Comparison of ENCODE assay signal across 33 cellular contexts in the genomic region with DNA sequence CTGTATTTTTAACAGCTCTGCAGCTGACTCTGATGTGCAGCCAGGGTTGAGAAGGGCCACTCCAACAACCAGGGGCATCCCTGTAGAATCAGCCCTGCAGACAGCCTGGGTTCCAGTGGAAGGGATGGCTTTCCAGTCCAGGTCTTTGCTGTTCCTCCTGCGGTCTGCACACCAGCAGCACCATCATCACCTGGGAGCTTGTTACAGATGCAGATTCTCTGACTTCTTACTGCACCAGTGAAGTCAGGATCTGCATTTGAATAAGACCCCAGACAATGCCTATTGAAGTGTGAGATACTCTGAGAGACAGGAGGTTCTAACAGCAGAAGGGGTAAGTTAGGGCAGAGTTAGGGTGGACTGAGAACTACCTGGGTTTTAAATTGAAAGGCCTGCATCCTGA.
"Had no signal": no experiment of that assay in that cellular context is flagged by ENCODE, and none has a peak within 500 bp of the region (broad histone marks: within the 10 kb centered on the region; RNA-seq: fewer than 3 reads in every experiment).

No MANE protein-coding gene starts in this region.

- H3K36me3 ChIP-seq: brain microvascular endothelial cell, WERI-Rb-1 had no signal

- H2AFZ ChIP-seq: PC-9 had no signal

- H3K27ac Mint-ChIP-seq: activated CD4-positive, alpha-beta T cell treated with anti-CD3 and anti-CD28 coated beads, Interleukin-2, amount 10 ng/mL, durations not matched to agents 24 days and 14 days; activated CD8-positive, alpha-beta T cell treated with anti-CD3 and anti-CD28 coated beads for 36 hours; activated naive CD8-positive, alpha-beta T cell treated with anti-CD3 and anti-CD28 coated beads for 36 hours; activated T-cell treated with anti-CD3 and anti-CD28 coated beads, Interleukin-2, amount 50 U/mL, for 72 hours; activated T-helper 17 cell treated with anti-CD3 and anti-CD28 coated beads, Interleukin-2, amount 50 U/mL, for 72 hours had no signal

- DNase-seq: activated CD4-positive, alpha-beta T cell treated with anti-CD3 and anti-CD28 coated beads, Interleukin-2, amount 10 ng/mL, durations not matched to agents 24 days and 14 days; activated CD4-positive, alpha-beta T cell treated with anti-CD3 and anti-CD28 coated beads, Interleukin-2, amount 50 U/mL, for 4 hours; activated CD8-positive, alpha-beta T cell treated with anti-CD3 and anti-CD28 coated beads for 36 hours; activated effector memory CD4-positive, alpha-beta T cell treated with anti-CD3 and anti-CD28 coated beads, Interleukin-2, amount 50 U/mL, for 16 hours; activated naive CD4-positive, alpha-beta T cell; activated naive CD4-positive, alpha-beta T cell treated with anti-CD3 and anti-CD28 coated beads, Interleukin-2, amount 50 U/mL, for 16 hours; activated naive CD8-positive, alpha-beta T cell treated with anti-CD3 and anti-CD28 coated beads for 36 hours; activated T-cell treated with anti-CD3 and anti-CD28 coated beads, Interleukin-2, amount 50 U/mL, for 1 hour; activated T-cell treated with anti-CD3 and anti-CD28 coated beads, Interleukin-2, amount 50 U/mL, for 72 hours; amniotic stem cell; aorta; brain microvascular endothelial cell; central memory CD4-positive, alpha-beta T cell; NCI-H1092 treated with DMSO at 0.1 percent for 48 hours; NCI-H1417; NCI-H146; NCI-H187; NCI-H2029 treated with DMSO at 0.1 percent for 48 hours; NCI-H226; NCI-H510A; NCI-H526; NCI-H748 treated with DMSO at 0.1 percent for 48 hours; NK-92 treated with Interleukin-12 subunit alpha and Interleukin-12 subunit beta, amount 100 ng/mL, for 24 hours; PC-9; Right ventricle myocardium superior; SW 1271; T-helper 1 cell; T-helper 2 cell; T1000; WERI-Rb-1 had no signal

- H3K36me3 Mint-ChIP-seq: activated naive CD8-positive, alpha-beta T cell treated with anti-CD3 and anti-CD28 coated beads for 36 hours had no signal

- H3K27ac ChIP-seq: brain microvascular endothelial cell, PC-9, WERI-Rb-1 had no signal

- H3K27me3 ChIP-seq: brain microvascular endothelial cell had no signal

- H3K4me1 Mint-ChIP-seq: activated CD4-positive, alpha-beta T cell treated with anti-CD3 and anti-CD28 coated beads, Interleukin-2, amount 10 ng/mL, durations not matched to agents 24 days and 14 days; activated naive CD8-positive, alpha-beta T cell treated with anti-CD3 and anti-CD28 coated beads for 36 hours; activated T-helper 17 cell treated with anti-CD3 and anti-CD28 coated beads, Interleukin-2, amount 50 U/mL, for 72 hours had no signal

- H3K9me3 Mint-ChIP-seq: activated CD4-positive, alpha-beta T cell treated with anti-CD3 and anti-CD28 coated beads, Interleukin-2, amount 10 ng/mL, durations not matched to agents 24 days and 14 days; activated CD8-positive, alpha-beta T cell treated with anti-CD3 and anti-CD28 coated beads for 36 hours; activated naive CD8-positive, alpha-beta T cell treated with anti-CD3 and anti-CD28 coated beads for 36 hours; activated T-cell treated with anti-CD3 and anti-CD28 coated beads, Interleukin-2, amount 50 U/mL, for 72 hours; activated T-helper 17 cell treated with anti-CD3 and anti-CD28 coated beads, Interleukin-2, amount 50 U/mL, for 72 hours had no signal

- H3K4me3 ChIP-seq: K562, PC-9 had no signal

- H3K4me3 Mint-ChIP-seq: activated CD4-positive, alpha-beta T cell treated with anti-CD3 and anti-CD28 coated beads, Interleukin-2, amount 10 ng/mL, durations not matched to agents 24 days and 14 days; activated CD8-positive, alpha-beta T cell treated with anti-CD3 and anti-CD28 coated beads for 36 hours; activated naive CD8-positive, alpha-beta T cell treated with anti-CD3 and anti-CD28 coated beads for 36 hours; activated T-cell treated with anti-CD3 and anti-CD28 coated beads, Interleukin-2, amount 50 U/mL, for 72 hours; activated T-helper 17 cell treated with anti-CD3 and anti-CD28 coated beads, Interleukin-2, amount 50 U/mL, for 72 hours had no signal

- H3K27me3 Mint-ChIP-seq: activated CD8-positive, alpha-beta T cell treated with anti-CD3 and anti-CD28 coated beads for 36 hours had no signal

- FAIRE-seq: K562, RCC 7860 had no signal

- H3K4me2 ChIP-seq: PC-9 had no signal
